Comparison of ENCODE assay signal across 8 cellular contexts in genomic region chr6:26054659-26054936, GRCh38. TPM values are rescaled to one million over a fixed set of nuclear protein-coding genes. Genes with fewer than 3 reads are reported as not detected.
DNase-seq lines count a peak whose midpoint lies in the region; ATAC-seq, FAIRE-seq and TF ChIP-seq lines count a peak whose summit lies in the region.

No MANE protein-coding gene starts in this region.

- H3K4me3 ChIP-seq in HEK293 (ENCODE audit: low read depth, low read length) (peak overlapping the region; percentile 85), small intestine (ENCODE audit: low read depth in 1 of 2, low read length in 2 of 2) (peak overlapping the region; percentile 49 to 83)

- H3K27ac Mint-ChIP-seq in T-helper 17 cell = peak overlapping the region; percentile 97

- ATAC-seq in T-helper 17 cell = no peak
- no peak for ATAC-seq in GM18868 (IDR thresholded peaks at IDR 0.05; ENCODE audit: unreplicated experiment)
- ATAC-seq in HG03521 (IDR thresholded peaks at IDR 0.05; ENCODE audit: unreplicated experiment) = no peak

- DNase-seq in T-helper 17 cell (no peak), glomerular endothelial cell (ENCODE audit: extremely low read depth, low read depth, low spot score) (peak; percentile 7), small intestine (no peak), KBM-7 (no peak), RCC 7860 (ENCODE audit: low spot score) (no peak)

- H3K36me3 Mint-ChIP-seq in T-helper 17 cell (ENCODE audit: low read depth) = no peaks in the 10 kb centered on the region

- no peaks in the 10 kb centered on the region for H3K27me3 Mint-ChIP-seq in T-helper 17 cell

- no peak for TF ChIP-seq CTCF in HEK293 (tag by site-specific recombination; IDR thresholded peaks at IDR 0.05)

- H3K27ac ChIP-seq in HEK293 (ENCODE audit: extremely low read depth, low read depth, low read length) = peak overlapping the region; percentile 71
- H3K27ac ChIP-seq in small intestine (ENCODE audit: low read depth in 1 of 2, low read length in 1 of 2) = peak overlapping the region; percentile 98 to 99

- no peaks in the 10 kb centered on the region for H3K9me3 ChIP-seq in HEK293 (ENCODE audit: control insufficient read depth, insufficient read depth, low read depth, low read length)
- H3K9me3 ChIP-seq in T-helper 17 cell (ENCODE audit: control insufficient read depth, low read length, poor library complexity, severe bottlenecking) = no peaks in the 10 kb centered on the region
- no peaks in the 10 kb centered on the region for H3K9me3 ChIP-seq in small intestine (ENCODE audit: control insufficient read depth, low read depth)

- no peaks in the 10 kb centered on the region for H3K27me3 ChIP-seq in small intestine (ENCODE audit: control insufficient read depth in 2 of 2, insufficient read depth in 2 of 2, low read length in 2 of 2)

- H3K4me3 Mint-ChIP-seq in T-helper 17 cell = peak overlapping the region; percentile 96

- CTCF ChIA-PET in HEK293 (lab: Yijun Ruan, JAX) = no interaction called here

- in situ Hi-C loops in KBM-7 (cut with MboI; ENCODE audit: low pct_unique_long_range_greater_than_20kb, low sequenced_read_pairs) = no loop called here

- H3K36me3 ChIP-seq in HEK293 (ENCODE audit: control insufficient read depth in 2 of 2, insufficient read depth in 1 of 2, low read length in 2 of 2) (no peaks in the 10 kb centered on the region), small intestine (ENCODE audit: control insufficient read depth in 2 of 2, insufficient read depth in 2 of 2, low read length in 2 of 2) (no peaks in the 10 kb centered on the region)

- H3K4me1 Mint-ChIP-seq in T-helper 17 cell = peaks cover 23% of the 10 kb centered on the region

- POLR2A ChIA-PET in HEK293 (lab: Yijun Ruan, JAX) = interaction anchor here (2.7 to 3.1 kb wide), 2 partner anchors 22 to 34 kb away, joined by 7 to 28 read pairs; a partner anchor contains a TSS

- H3K4me1 ChIP-seq in HEK293 (ENCODE audit: control insufficient read depth, insufficient read depth, low read length) (peaks cover 5% of the 10 kb centered on the region; the same call in 1 of the 2 replicates), small intestine (ENCODE audit: control insufficient read depth in 2 of 2, insufficient read depth in 1 of 2, low read depth in 1 of 2, low read length in 1 of 2) (no peaks in the 10 kb centered on the region)

- WGBS in small intestine, 3 donors = 3 to 5% (median 5%) methylated on average over 6 of the region's 6 CpGs

- FAIRE-seq in small intestine (lab: Jason Lieb, UNC) = no peak
- FAIRE-seq in RCC 7860 (lab: Jason Lieb, UNC) = no peak

TF ChIP-seq in HEK293, 187 proteins besides CTCF, POLR2A, EP300 and RAD21:
- TF ChIP-seq ZNF138 (tag by site-specific recombination; IDR thresholded peaks at IDR 0.05; ENCODE audit: borderline replicate concordance) = no peak
- TF ChIP-seq, protein P1, sequence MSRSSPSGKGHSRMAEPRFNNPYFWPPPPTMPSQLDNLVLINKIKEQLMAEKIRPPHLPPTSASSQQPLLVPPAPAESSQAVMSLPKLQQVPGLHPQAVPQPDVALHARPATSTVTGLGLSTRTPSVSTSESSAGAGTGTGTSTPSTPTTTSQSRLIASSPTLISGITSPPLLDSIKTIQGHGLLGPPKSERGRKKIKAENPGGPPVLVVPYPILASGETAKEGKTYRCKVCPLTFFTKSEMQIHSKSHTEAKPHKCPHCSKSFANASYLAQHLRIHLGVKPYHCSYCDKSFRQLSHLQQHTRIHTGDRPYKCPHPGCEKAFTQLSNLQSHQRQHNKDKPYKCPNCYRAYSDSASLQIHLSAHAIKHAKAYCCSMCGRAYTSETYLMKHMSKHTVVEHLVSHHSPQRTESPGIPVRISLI (tag by site-specific recombination; IDR thresholded peaks at IDR 0.05) = no peak

RNA-seq across cellular contexts. Expression of gene HFE, which starts 32.6 kb away (rescaled TPM):
- total RNA-seq in T-helper 17 cell (1 to 10 TPM; 1.2 to 2.4 TPM), glomerular endothelial cell (3.4 and 4.7 TPM in 2 replicates)
- 1 to 10 TPM in 2 of 3 donors, under 1 TPM in 1; 0.67 to 7.3 (median 2.4) TPM for polyA plus RNA-seq in small intestine
